ENCODE assay signal across 21 cellular contexts in genomic region chr1:239044829-239045228, GRCh38.
"Had no signal": no experiment of that assay in that cellular context is flagged by ENCODE, and none has a peak within 500 bp of the region (broad histone marks: within the 10 kb centered on the region; RNA-seq: fewer than 3 reads in every experiment).

No MANE protein-coding gene starts in this region.

- H3K9ac ChIP-seq: KMS-11 had no signal

- H3K27ac Mint-ChIP-seq: activated CD4-positive, alpha-beta memory T cell treated with anti-CD3 and anti-CD28 coated beads, Interleukin-2, amount 10 ng/mL, durations not matched to agents 7 days and 5 days; activated CD4-positive, alpha-beta T cell treated with anti-CD3 and anti-CD28 coated beads for 36 hours; activated naive CD4-positive, alpha-beta T cell treated with anti-CD3 and anti-CD28 coated beads, Interleukin-2, amount 10 ng/mL, durations not matched to agents 7 days and 5 days; activated naive CD8-positive, alpha-beta T cell treated with anti-CD3 and anti-CD28 coated beads for 36 hours; activated T-helper 2 cell treated with anti-CD3 and anti-CD28 coated beads, Interferon-gamma antibody, Interleukin-2, Interleukin-4, amounts not matched to agents 10 μg/mL and 5 μg/mL and 100 μg/mL, durations not matched to agents 14 hours and 24 hours and 36 hours had no signal

- H3K27me3 Mint-ChIP-seq: activated CD4-positive, alpha-beta memory T cell treated with anti-CD3 and anti-CD28 coated beads, Interleukin-2, amount 10 ng/mL, durations not matched to agents 7 days and 5 days; activated CD4-positive, alpha-beta T cell treated with anti-CD3 and anti-CD28 coated beads for 36 hours; activated naive CD4-positive, alpha-beta T cell treated with anti-CD3 and anti-CD28 coated beads, Interleukin-2, amount 10 ng/mL, durations not matched to agents 7 days and 5 days; activated naive CD8-positive, alpha-beta T cell treated with anti-CD3 and anti-CD28 coated beads for 36 hours had no signal

- H3K9me3 Mint-ChIP-seq: activated naive CD8-positive, alpha-beta T cell treated with anti-CD3 and anti-CD28 coated beads for 36 hours had no signal

- H3K4me3 ChIP-seq: MG63, PC-9 had no signal

- H3K27ac ChIP-seq: KMS-11, PC-9, VCaP had no signal

- H3K36me3 ChIP-seq: MG63 had no signal

- H3K4me1 Mint-ChIP-seq: activated CD4-positive, alpha-beta memory T cell treated with anti-CD3 and anti-CD28 coated beads, Interleukin-2, amount 10 ng/mL, durations not matched to agents 7 days and 5 days; activated CD4-positive, alpha-beta T cell treated with anti-CD3 and anti-CD28 coated beads for 36 hours; activated naive CD4-positive, alpha-beta T cell treated with anti-CD3 and anti-CD28 coated beads, Interleukin-2, amount 10 ng/mL, durations not matched to agents 7 days and 5 days; activated naive CD8-positive, alpha-beta T cell treated with anti-CD3 and anti-CD28 coated beads for 36 hours had no signal

- H3K36me3 Mint-ChIP-seq: activated naive CD4-positive, alpha-beta T cell treated with anti-CD3 and anti-CD28 coated beads, Interleukin-2, amount 10 ng/mL, durations not matched to agents 7 days and 5 days; activated naive CD8-positive, alpha-beta T cell treated with anti-CD3 and anti-CD28 coated beads for 36 hours had no signal

- DNase-seq: activated CD4-positive, alpha-beta memory T cell treated with anti-CD3 and anti-CD28 coated beads, Interleukin-2, amount 10 ng/mL, durations not matched to agents 7 days and 5 days; activated CD4-positive, alpha-beta T cell treated with anti-CD3 and anti-CD28 coated beads for 36 hours; activated CD4-positive, alpha-beta T cell treated with anti-CD3 and anti-CD28 coated beads, Interleukin-2, amount 50 U/mL, for 1 hour; activated gamma-delta T cell treated with Interleukin-2 at 50 U/mL for 16 hours; activated naive CD4-positive, alpha-beta T cell treated with anti-CD3 and anti-CD28 coated beads, Interleukin-2, amount 10 ng/mL, durations not matched to agents 7 days and 5 days; activated naive CD8-positive, alpha-beta T cell treated with anti-CD3 and anti-CD28 coated beads for 36 hours; activated T-cell treated with anti-CD3 and anti-CD28 coated beads for 4 hours; activated T-cell treated with anti-CD3 and anti-CD28 coated beads, Interleukin-2, amount 50 U/mL, for 48 hours; MG63; MV-4-11; NCI-H1092 treated with DMSO at 0.1 percent for 48 hours; NCI-H1436; NCI-H187; NCI-H2081; NCI-H524; PC-9; SHP77 treated with DMSO at 0.1 percent for 48 hours; T-helper 1 cell had no signal

- H3K4me3 Mint-ChIP-seq: activated CD4-positive, alpha-beta memory T cell treated with anti-CD3 and anti-CD28 coated beads, Interleukin-2, amount 10 ng/mL, durations not matched to agents 7 days and 5 days; activated CD4-positive, alpha-beta T cell treated with anti-CD3 and anti-CD28 coated beads for 36 hours; activated naive CD4-positive, alpha-beta T cell treated with anti-CD3 and anti-CD28 coated beads, Interleukin-2, amount 10 ng/mL, durations not matched to agents 7 days and 5 days; activated naive CD8-positive, alpha-beta T cell treated with anti-CD3 and anti-CD28 coated beads for 36 hours had no signal

- H3K9me3 ChIP-seq: MG63 had no signal

- H2AFZ ChIP-seq: PC-9 had no signal

- H3K27me3 ChIP-seq: MG63 had no signal

- ATAC-seq: activated CD4-positive, alpha-beta T cell treated with anti-CD3 and anti-CD28 coated beads for 36 hours had no signal

- H3K4me2 ChIP-seq: KMS-11, PC-9 had no signal
